In the genomic region with DNA sequence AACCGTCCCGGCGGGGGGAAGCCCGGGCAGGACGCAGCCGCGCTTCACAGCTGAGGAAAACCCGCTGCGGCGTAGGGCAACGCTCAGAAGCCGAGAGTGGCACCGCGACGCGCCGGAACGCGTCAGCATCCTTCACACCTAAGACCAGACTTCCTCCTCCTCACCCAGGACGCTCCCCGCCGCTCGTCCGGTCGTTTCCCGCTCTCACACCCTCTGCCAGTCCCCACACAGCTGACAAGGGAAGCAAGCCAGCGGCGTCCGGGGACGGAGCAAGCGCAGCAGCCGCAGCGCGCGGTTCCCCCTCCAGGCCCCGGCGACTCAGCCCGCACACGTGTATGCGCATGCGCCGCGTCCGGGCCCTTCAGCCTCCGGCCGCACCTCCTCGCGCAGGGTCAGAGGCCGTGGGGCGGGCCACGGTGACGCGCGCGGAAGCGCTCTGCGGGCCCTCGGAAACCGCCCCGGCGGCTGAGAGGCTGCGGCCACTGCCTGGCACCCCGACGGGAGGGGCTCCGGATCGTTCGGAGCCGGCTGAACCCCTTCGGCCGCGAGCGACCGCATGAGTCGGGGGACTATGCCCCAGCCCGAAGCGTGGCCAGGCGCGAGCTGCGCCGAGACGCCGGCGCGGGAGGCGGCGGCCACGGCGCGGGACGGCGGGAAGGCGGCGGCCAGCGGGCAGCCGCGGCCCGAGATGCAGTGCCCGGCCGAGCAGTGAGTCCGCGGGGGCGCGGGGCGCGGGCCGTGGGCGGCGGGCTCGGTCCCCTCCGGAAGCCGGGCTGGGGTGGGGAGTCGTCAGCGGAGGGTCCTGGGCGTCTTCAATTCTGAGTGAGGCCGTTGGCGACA, we compare ENCODE assay signal across 8 cellular contexts. TPM values are rescaled to one million over a fixed set of nuclear protein-coding genes. Genes with fewer than 3 reads are reported as not detected.
A peak's percentile ranks its signal among the peaks of the same experiment; 100 is the strongest.
DNase-seq lines count a peak whose midpoint lies in the region; ATAC-seq, FAIRE-seq and TF ChIP-seq lines count a peak whose summit lies in the region.

OTULIN (plus strand) TSS at position 449 of the 840 bp plus-strand sequence; CDS start at position 557, 108 bp downstream.

- TF ChIP-seq CTCF in left ventricle myocardium inferior (IDR thresholded peaks at IDR 0.05; ENCODE audit: borderline replicate concordance) (no peak), psoas muscle (IDR thresholded peaks at IDR 0.05) (no peak)

- no peaks in the 10 kb centered on the region for H3K36me3 ChIP-seq in left ventricle myocardium inferior
- no peaks in the 10 kb centered on the region for H3K36me3 ChIP-seq in psoas muscle (ENCODE audit: insufficient read depth in 1 of 2, low read depth in 1 of 2)
- no peaks in the 10 kb centered on the region for H3K36me3 ChIP-seq in urinary bladder (ENCODE audit: insufficient read depth)

- peak within 1 kb of the TSS; percentile 96 for H3K27ac ChIP-seq in left ventricle myocardium inferior (replicated peaks)
- peak within 1 kb of the TSS; percentile 94 for H3K27ac ChIP-seq in psoas muscle
- H3K27ac ChIP-seq in urinary bladder (ENCODE audit: low read depth), result peak within 1 kb of the TSS; percentile 95

- WGBS in psoas muscle, 3 donors, result 0% methylated on average over 93 to 116 of the region's 116 CpGs
- under 1% methylated on average over 116 of the region's 116 CpGs for WGBS in urinary bladder

- ATAC-seq in HG02759 (IDR thresholded peaks at IDR 0.05; ENCODE audit: unreplicated experiment) (peak; percentile 68), psoas muscle (peak; percentile 98 to 99 (median 98))

- H3K4me3 ChIP-seq in left ventricle myocardium inferior (peak within 1 kb of the TSS; percentile 79), psoas muscle (peak within 1 kb of the TSS; percentile 85), urinary bladder (ENCODE audit: low read depth, low read length) (peak within 1 kb of the TSS; percentile 95)

- H3K9me3 ChIP-seq in left ventricle myocardium inferior (replicated peaks) (no peaks in the 10 kb centered on the region), psoas muscle (no peaks in the 10 kb centered on the region)

- no peaks in the 10 kb centered on the region for H3K27me3 ChIP-seq in left ventricle myocardium inferior (ENCODE audit: low read depth)
- H3K27me3 ChIP-seq in psoas muscle (ENCODE audit: insufficient read depth in 3 of 3, low read length in 2 of 3), result no peaks in the 10 kb centered on the region

- FAIRE-seq in GM12892 (lab: Jason Lieb, UNC), result peak; percentile 97

- DNase-seq in GM12892 (ENCODE audit: insufficient read length) (peak; percentile 89), NCI-H128 (lab: John Stamatoyannopoulos, UW; ENCODE audit: unreplicated experiment) (peak; percentile 71), amniotic stem cell (lab: John Stamatoyannopoulos, UW) (peak; percentile 66), left ventricle myocardium inferior (peak; percentile 93), psoas muscle (peak; percentile 93 to 96)

- H3K4me1 ChIP-seq in left ventricle myocardium inferior, result peaks cover 61% of the 10 kb centered on the region
- H3K4me1 ChIP-seq in psoas muscle, result peaks cover 25% of the 10 kb centered on the region
- H3K4me1 ChIP-seq in urinary bladder (ENCODE audit: insufficient read depth), result peaks cover 3% of the 10 kb centered on the region

- TF ChIP-seq POLR2A in GM12892 (IDR thresholded peaks at IDR 0.05; ENCODE audit: low read depth, low read length), result peak; percentile 87

- intact Hi-C loops in T-helper 1 cell treated with Interleukin-12 subunit alpha and Interleukin-12 subunit beta and Interleukin-4 antibody, amounts not matched to agents 30 ng/mL and 1 ng/mL, for 36 hours (cut with micrococcal nuclease), result loop anchor here (1.0 to 5.0 kb wide), 13 partner anchors 16 to 1803 kb away; partner anchors contain the start of genes TRIO and ZNF622
- intact Hi-C loops in left ventricle myocardium inferior (cut with micrococcal nuclease) (no loop called here), psoas muscle (cut with DNase I) (no loop called here)

RNA-seq across cellular contexts. Expression of gene OTULIN, which starts in this region (rescaled TPM):
- 13.8 TPM for polyA plus RNA-seq in GM12892 (2012; ENCODE audit: missing spikeins)
- total RNA-seq in T-helper 1 cell treated with Interleukin-12 subunit alpha and Interleukin-12 subunit beta and Interleukin-4 antibody, amounts not matched to agents 30 ng/mL and 1 ng/mL, for 36 hours, result 67.0 and 75.6 TPM in 2 replicates
- 22.7 TPM for total RNA-seq in left ventricle myocardium inferior
- total RNA-seq in psoas muscle, result 10 to 100 TPM; 12.4 to 20.4 (median 15.4) TPM
- polyA plus RNA-seq in psoas muscle, result 1 to 10 TPM; 2.3 to 8.2 (median 4.1) TPM
- total RNA-seq in urinary bladder, result 31.8 TPM
- 7.6 TPM for polyA plus RNA-seq in urinary bladder

Comparison
In these comparisons a context has a peak if more than half of its experiments do, and no peak if none do; other contexts are left out.
1. Peak in every context shown above with its lines: DNase-seq, ATAC-seq, H3K4me3 ChIP-seq and H3K27ac ChIP-seq.